In the genomic region with DNA sequence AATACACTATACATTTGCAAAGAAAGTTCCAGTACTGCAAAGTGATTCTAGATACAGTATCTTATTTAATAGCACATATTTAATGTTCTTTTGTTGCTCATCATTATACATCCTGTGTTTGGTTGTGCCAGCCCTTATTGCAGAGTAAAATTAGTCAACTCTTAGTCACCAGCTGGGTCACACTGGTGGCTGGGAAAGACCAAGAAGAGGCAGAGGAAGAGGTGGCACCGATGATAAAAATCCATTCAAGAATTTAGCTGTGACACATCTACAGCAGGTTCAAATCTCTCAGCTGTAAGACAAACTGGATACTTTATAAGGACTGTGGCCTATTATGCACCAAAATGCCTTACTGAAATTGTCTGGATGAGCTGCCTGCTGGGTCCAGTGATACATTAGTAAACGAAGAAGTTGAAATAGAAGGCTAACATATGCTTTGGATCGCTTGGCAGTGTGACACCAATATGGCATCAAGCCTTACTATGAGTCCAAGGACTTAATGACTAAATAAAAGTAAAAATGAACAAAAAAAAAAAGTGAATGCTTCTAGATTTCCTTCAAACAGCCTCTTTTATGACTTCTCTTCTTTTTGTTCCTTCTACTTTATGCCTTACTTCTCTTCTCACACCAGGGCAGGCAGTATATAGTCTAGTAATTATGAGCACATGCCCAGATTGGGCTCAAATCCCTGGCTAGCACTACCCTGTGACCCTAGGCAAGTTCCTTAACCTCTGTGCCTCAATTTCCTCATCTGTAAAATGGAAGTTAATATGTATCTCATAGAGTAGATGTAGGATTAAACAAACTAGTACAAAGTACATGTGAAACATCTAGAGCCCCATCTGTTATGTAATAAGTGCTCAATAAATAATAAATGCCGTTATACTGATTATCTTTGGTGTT, we compare ENCODE assay signal across 9 cellular contexts. TPM values are rescaled to one million over a fixed set of nuclear protein-coding genes. Genes with fewer than 3 reads are reported as not detected.
DNase-seq lines count a peak whose midpoint lies in the region; ATAC-seq, FAIRE-seq and TF ChIP-seq lines count a peak whose summit lies in the region.
"Had no signal": no experiment of that assay in that cellular context is flagged by ENCODE, and none has a peak within 500 bp of the region (broad histone marks: within the 10 kb centered on the region; RNA-seq: fewer than 3 reads in every experiment).

No MANE protein-coding gene starts in this region.

- peaks cover 39% of the 10 kb centered on the region for H3K36me3 Mint-ChIP-seq in Caco-2 (ENCODE audit: insufficient read depth, unreplicated experiment)

- H3K27ac ChIP-seq in RWPE1: no peak overlapping the region
- H3K27ac ChIP-seq in small intestine (ENCODE audit: low read depth in 1 of 2, low read length in 1 of 2): peak overlapping the region; percentile 18 to 47
- no peak overlapping the region for H3K27ac ChIP-seq in lower lobe of right lung

- DNase-seq in DMS79 treated with DMSO at 0.1 percent for 48 hours (lab: John Stamatoyannopoulos, UW) (peak; percentile 30), DMS79 (lab: John Stamatoyannopoulos, UW) (no peak), RWPE1 (ENCODE audit: low spot score) (peak; percentile 30), choroid plexus epithelial cell (ENCODE audit: low read depth) (peak; percentile 11), small intestine (peak; percentile 58), Caco-2 (no peak), NCI-H2081 treated with DMSO at 0.1 percent for 48 hours (lab: John Stamatoyannopoulos, UW) (no peak), lower lobe of right lung (no peak)

- no peak overlapping the region for H3K4me3 Mint-ChIP-seq in Caco-2 (ENCODE audit: unreplicated experiment)

- WGBS in small intestine, 3 donors: 46 to 57% (median 50%) methylated on average over 4 of the region's 4 CpGs

- H3K36me3 ChIP-seq in small intestine (ENCODE audit: control insufficient read depth in 2 of 2, insufficient read depth in 2 of 2, low read length in 2 of 2) (peaks cover 3 to 10% of the 10 kb centered on the region in 2 donors), Caco-2 (ENCODE audit: control insufficient read depth, insufficient read depth, low read length) (no peaks in the 10 kb centered on the region; the same call in 1 of the 2 replicates), lower lobe of right lung (peaks cover 45% of the 10 kb centered on the region)

- H3K9me3 Mint-ChIP-seq in Caco-2 (ENCODE audit: unreplicated experiment): no peaks in the 10 kb centered on the region

- H3K4me1 ChIP-seq in small intestine (ENCODE audit: control insufficient read depth in 2 of 2, insufficient read depth in 1 of 2, low read depth in 1 of 2, low read length in 1 of 2): peaks cover 0 to 4% of the 10 kb centered on the region in 2 donors
- peaks cover 15% of the 10 kb centered on the region for H3K4me1 ChIP-seq in Caco-2
- peaks cover 7% of the 10 kb centered on the region for H3K4me1 ChIP-seq in lower lobe of right lung

- POLR2A ChIA-PET in RWPE1 (lab: Yijun Ruan, JAX; ENCODE audit: low non-redundant PET): no interaction called here
- POLR2A ChIA-PET in Caco-2 (lab: Charles Lee): no interaction called here

- CTCF ChIA-PET in RWPE1 (lab: Yijun Ruan, JAX): interaction anchor here (0.6 to 0.9 kb wide), 2 partner anchors 57 to 68 kb away, joined by 3 to 4 read pairs; no protein-coding TSS in a partner anchor
- CTCF ChIA-PET in Caco-2 (lab: Charles Lee): interaction anchor here (1.1 to 1.5 kb wide), 3 partner anchors 11 to 411 kb away, joined by 3 to 9 read pairs (median 6); no protein-coding TSS in a partner anchor

- no peaks in the 10 kb centered on the region for H3K27me3 Mint-ChIP-seq in Caco-2 (ENCODE audit: insufficient read depth, unreplicated experiment)

- no peak for TF ChIP-seq CTCF in RWPE1 (conservative IDR thresholded peaks at IDR 0.05; ENCODE audit: low read depth)
- TF ChIP-seq CTCF in choroid plexus epithelial cell (conservative IDR thresholded peaks at IDR 0.05; ENCODE audit: low read depth, low read length): no peak
- TF ChIP-seq CTCF in Caco-2 (IDR thresholded peaks at IDR 0.05; ENCODE audit: insufficient read depth in 1 of 2, low read depth in 1 of 2, low read length in 1 of 2, severe bottlenecking in 1 of 2, unreplicated experiment in 1 of 2): no peak
- no peak for TF ChIP-seq CTCF in lower lobe of right lung (IDR thresholded peaks at IDR 0.05)

- H3K4me3 ChIP-seq in choroid plexus epithelial cell (ENCODE audit: low read depth, low read length) (no peak overlapping the region), small intestine (ENCODE audit: low read depth in 1 of 2, low read length in 2 of 2) (no peak overlapping the region), Caco-2 (ENCODE audit: low read depth, low read length) (no peak overlapping the region), lower lobe of right lung (no peak overlapping the region)

- H3K9me3 ChIP-seq in small intestine (ENCODE audit: control insufficient read depth, low read depth): no peaks in the 10 kb centered on the region
- H3K9me3 ChIP-seq in Caco-2: no peaks in the 10 kb centered on the region
- no peaks in the 10 kb centered on the region for H3K9me3 ChIP-seq in lower lobe of right lung

- no peak for FAIRE-seq in small intestine (lab: Jason Lieb, UNC)
- FAIRE-seq: A204.1 had no signal

- H3K27me3 ChIP-seq in small intestine (ENCODE audit: control insufficient read depth in 2 of 2, insufficient read depth in 2 of 2, low read length in 2 of 2) (no peaks in the 10 kb centered on the region), Caco-2 (replicated peaks; ENCODE audit: control insufficient read depth, insufficient read depth, low read length) (no peaks in the 10 kb centered on the region), lower lobe of right lung (ENCODE audit: low read depth) (no peaks in the 10 kb centered on the region)

- intact Hi-C loops in Caco-2 (cut with micrococcal nuclease; ENCODE audit: unreplicated experiment) (loop anchor here (1.0 kb wide), 2 partner anchors 57 to 368 kb away; no protein-coding TSS in a partner anchor), lower lobe of right lung (cut with DNase I) (no loop called here)

- BruUV-seq in Caco-2 (replicated peaks; lab: Mats Ljungman, UMichigan): no TSS peak

- peaks cover 13% of the 10 kb centered on the region for H3K4me1 Mint-ChIP-seq in Caco-2 (ENCODE audit: low read depth, unreplicated experiment)

- no peak for ATAC-seq in lower lobe of right lung

- H3K27ac Mint-ChIP-seq in Caco-2 (ENCODE audit: unreplicated experiment): no peak overlapping the region

RNA-seq across cellular contexts. Expression of gene RNF8, which starts 29.4 kb away (rescaled TPM):
- polyA plus RNA-seq in small intestine: 10 to 100 TPM; 12.7 to 13.5 (median 13.3) TPM
- total RNA-seq in Caco-2 (2022) (17.3 and 17.7 TPM in 2 replicates), lower lobe of right lung (13.1 TPM)

Comparison
In these comparisons a context has a peak if more than half of its experiments do, and no peak if none do; other contexts are left out.
1. DNase-seq: peak in DMS79 treated with DMSO at 0.1 percent for 48 hours (single experiment), RWPE1 (single experiment), choroid plexus epithelial cell (single experiment) and small intestine (single experiment); none in DMS79 (single experiment), Caco-2 (0 of 2), NCI-H2081 treated with DMSO at 0.1 percent for 48 hours (single experiment) and lower lobe of right lung (single experiment).
2. H3K27ac ChIP-seq: peak in small intestine (2 of 2); none in RWPE1 (single experiment) and lower lobe of right lung (single experiment).